In genomic region chr10:123743441-123744225, GRCh38 we compare ENCODE assay signal across 3 cellular contexts.
A peak's percentile ranks its signal among the peaks of the same experiment; 100 is the strongest.
TF ChIP-seq lines count a peak whose summit lies in the region.

No MANE protein-coding gene starts in this region.

TF ChIP-seq in SK-N-SH, 30 proteins besides CTCF, POLR2A, EP300 and RAD21:
- TF ChIP-seq PBX3 (IDR thresholded peaks at IDR 0.05) (no peak), RXRA (IDR thresholded peaks at IDR 0.05; ENCODE audit: borderline replicate concordance, low read depth) (no peak), JUND (IDR thresholded peaks at IDR 0.05) (no peak), TEAD4 (IDR thresholded peaks at IDR 0.05; ENCODE audit: borderline replicate concordance, insufficient read depth) (no peak), RCOR1 (IDR thresholded peaks at IDR 0.05; ENCODE audit: low read length) (peak; percentile 84), FOXJ3 (CRISPR knock-in tag; IDR thresholded peaks at IDR 0.05) (peak; percentile 88), MAX (IDR thresholded peaks at IDR 0.05; ENCODE audit: low read depth) (no peak), MXI1 (IDR thresholded peaks at IDR 0.05; ENCODE audit: low read depth, low read length) (no peak), ZBTB33 (IDR thresholded peaks at IDR 0.05; ENCODE audit: borderline replicate concordance, low read depth) (no peak), GATA2 (CRISPR knock-in tag; IDR thresholded peaks at IDR 0.05) (peak; percentile 92)

TF ChIP-seq in SK-N-SH treated with all-trans-retinoic acid at 6 μM for 48 hours, 23 proteins besides CTCF, POLR2A, EP300 and RAD21:
- TF ChIP-seq TCF4 (CRISPR knock-in tag; IDR thresholded peaks at IDR 0.05; ENCODE audit: borderline replicate concordance), result no peak
- no peak for TF ChIP-seq ESRRG (CRISPR knock-in tag; IDR thresholded peaks at IDR 0.05)
- TF ChIP-seq PPARA (CRISPR knock-in tag; IDR thresholded peaks at IDR 0.05; ENCODE audit: borderline replicate concordance), result no peak
- no peak for TF ChIP-seq ZFP3 (CRISPR knock-in tag; IDR thresholded peaks at IDR 0.05)
- no peak for TF ChIP-seq TOX (CRISPR knock-in tag; IDR thresholded peaks at IDR 0.05; ENCODE audit: borderline replicate concordance)
- TF ChIP-seq RARB (CRISPR knock-in tag; IDR thresholded peaks at IDR 0.05), result no peak
- no peak for TF ChIP-seq ZNF8 (CRISPR knock-in tag; IDR thresholded peaks at IDR 0.05)
- TF ChIP-seq TSHZ2 (CRISPR knock-in tag; IDR thresholded peaks at IDR 0.05), result no peak
- no peak for TF ChIP-seq POU6F1 (CRISPR knock-in tag; IDR thresholded peaks at IDR 0.05; ENCODE audit: borderline replicate concordance, low read depth)
- TF ChIP-seq ZFP30 (CRISPR knock-in tag; IDR thresholded peaks at IDR 0.05), result no peak
TF ChIP-seq in SK-N-SH treated with all-trans-retinoic acid at 6 μM for 48 hours: peak in this region for 0.

TF ChIP-seq in H1, 55 proteins besides CTCF, POLR2A, EP300 and RAD21:
- TF ChIP-seq SP2 (IDR thresholded peaks at IDR 0.05; ENCODE audit: low read length) (no peak), CHD2 (IDR thresholded peaks at IDR 0.05; ENCODE audit: low read length) (no peak), POU5F1 (IDR thresholded peaks at IDR 0.05; ENCODE audit: low read depth, low read length) (no peak), SRF (IDR thresholded peaks at IDR 0.05; ENCODE audit: low read depth, low read length) (no peak), CTBP2 (IDR thresholded peaks at IDR 0.05; ENCODE audit: borderline replicate concordance, insufficient read depth, insufficient read length, low read length) (no peak), GABPA (IDR thresholded peaks at IDR 0.05; ENCODE audit: borderline replicate concordance, insufficient read depth, low read length) (no peak), EGR1 (IDR thresholded peaks at IDR 0.05; ENCODE audit: borderline replicate concordance, low read depth, low read length) (no peak), E2F6 (IDR thresholded peaks at IDR 0.05) (no peak), BRCA1 (IDR thresholded peaks at IDR 0.05; ENCODE audit: low read depth, low read length) (no peak), MAFK (IDR thresholded peaks at IDR 0.05; ENCODE audit: low read depth, low read length) (no peak), HDAC6 (IDR thresholded peaks at IDR 0.05; ENCODE audit: low read depth, low read length) (no peak), RXRA (IDR thresholded peaks at IDR 0.05; ENCODE audit: insufficient read depth, low read depth, low read length) (no peak), MAX (IDR thresholded peaks at IDR 0.05) (no peak)
